ENCODE assay signal across 8 cellular contexts in the genomic region with DNA sequence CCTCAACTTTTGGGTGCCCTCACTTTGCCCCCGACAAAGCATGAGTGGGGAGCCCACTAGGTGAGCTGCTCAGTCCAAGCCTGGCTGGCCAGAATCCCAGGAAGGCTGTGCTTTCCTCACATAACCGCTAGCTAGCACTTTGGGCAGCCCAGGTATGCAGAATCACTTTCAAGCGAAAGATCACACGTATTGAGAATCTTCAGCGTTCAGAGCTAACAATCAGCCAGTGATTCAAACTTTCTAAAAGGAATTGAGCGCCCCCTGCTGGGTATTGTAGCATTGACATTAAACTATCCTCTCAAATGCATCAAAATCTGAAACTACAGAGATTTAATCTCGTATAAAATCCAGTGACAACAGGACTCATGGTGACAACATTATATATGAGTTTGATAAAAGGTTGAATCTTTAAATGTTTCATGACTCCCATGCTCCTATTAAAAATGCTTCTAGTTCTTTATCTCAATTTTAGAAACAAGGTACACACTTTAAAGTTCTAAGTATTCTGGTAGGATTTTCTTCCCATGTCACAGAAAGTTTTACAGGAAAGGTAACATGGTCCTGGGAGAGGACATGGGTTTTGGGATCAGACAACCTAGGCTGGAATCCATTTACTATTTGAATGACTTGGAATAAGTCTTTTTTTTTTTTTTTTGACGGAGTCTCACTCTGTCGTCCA. TPM values are rescaled to one million over a fixed set of nuclear protein-coding genes. Genes with fewer than 3 reads are reported as not detected.
A peak's percentile ranks its signal among the peaks of the same experiment; 100 is the strongest.
DNase-seq lines count a peak whose midpoint lies in the region; ATAC-seq and TF ChIP-seq lines count a peak whose summit lies in the region.

No MANE protein-coding gene starts in this region.

- no peak overlapping the region for H3K27ac ChIP-seq in endodermal cell (ENCODE audit: low read depth, low read length)

- peaks cover 22% of the 10 kb centered on the region for H3K36me3 ChIP-seq in endodermal cell (ENCODE audit: control insufficient read depth, insufficient read depth, low read length)

- H3K27ac Mint-ChIP-seq in endodermal cell, result no peak overlapping the region

- H3K4me3 ChIP-seq in endodermal cell (ENCODE audit: low read length), result no peak overlapping the region

- TF ChIP-seq CTCF in endodermal cell (conservative IDR thresholded peaks at IDR 0.05), result peak; percentile 94

- H3K9me3 ChIP-seq in endodermal cell (ENCODE audit: control insufficient read depth, low read length), result no peaks in the 10 kb centered on the region

- H3K27me3 Mint-ChIP-seq in endodermal cell (ENCODE audit: insufficient read depth), result no peaks in the 10 kb centered on the region

- H3K36me3 Mint-ChIP-seq in endodermal cell (ENCODE audit: low read depth), result peaks cover 22% of the 10 kb centered on the region

- no peaks in the 10 kb centered on the region for H3K9me3 Mint-ChIP-seq in endodermal cell

- peaks cover 7% of the 10 kb centered on the region for H3K4me1 Mint-ChIP-seq in endodermal cell

- ATAC-seq in HG03280 (IDR thresholded peaks at IDR 0.05; ENCODE audit: unreplicated experiment), result peak; percentile 65
- no peak for ATAC-seq in GM21447 (IDR thresholded peaks at IDR 0.05; ENCODE audit: unreplicated experiment)

- no peaks in the 10 kb centered on the region for H3K27me3 ChIP-seq in endodermal cell (ENCODE audit: control insufficient read depth, insufficient read depth, low read length, poor library complexity, severe bottlenecking)

- DNase-seq in DMS53 treated with DMSO at 0.1 percent for 48 hours (lab: John Stamatoyannopoulos, UW; ENCODE audit: unreplicated experiment) (peak; percentile 47), NCI-H748 treated with DMSO at 0.1 percent for 48 hours (lab: John Stamatoyannopoulos, UW) (peak; percentile 21), endodermal cell (peak; percentile 92), middle frontal gyrus (ENCODE audit: extremely low spot score, low spot score) (peak; percentile 79)
- DNase-seq in activated CD8-positive, alpha-beta memory T cell treated with anti-CD3 and anti-CD28 coated beads for 24 hours, result peak; percentile 90
- DNase-seq in stimulated activated CD8-positive, alpha-beta memory T cell treated with anti-CD3 and anti-CD28 coated beads, Interleukin-4, amount 100 ng/mL, for 48 hours, result peak; percentile 89

- H3K4me3 Mint-ChIP-seq in endodermal cell, result no peak overlapping the region

- WGBS in endodermal cell (ENCODE audit: insufficient coverage in 1 of 2, insufficient read length in 1 of 2), 2 experiments, result 45% methylated on average over 6 to 9 of the region's 9 CpGs

- H3K9ac ChIP-seq in endodermal cell (ENCODE audit: extremely low read depth, low read length, poor library complexity, severe bottlenecking), result no peak overlapping the region

- H3K4me1 ChIP-seq in endodermal cell (ENCODE audit: control insufficient read depth, insufficient read depth, low read length), result peaks cover 20% of the 10 kb centered on the region

RNA-seq across cellular contexts. Expression of a gene that starts 11.8 kb away (rescaled TPM):
- 10 to 100 TPM; 28.6 to 29.3 TPM for total RNA-seq in endodermal cell
- polyA plus RNA-seq in endodermal cell (2013, experiment 1 of 2), result 86.7 TPM
- 81.0 TPM for polyA plus RNA-seq in endodermal cell (2013, experiment 2 of 2)

RNA-seq across cellular contexts. Expression of a gene that starts 11.8 kb away (rescaled TPM):
- total RNA-seq in endodermal cell, result 10 to 100 TPM; 21.2 to 33.0 TPM
- 28.7 TPM for polyA plus RNA-seq in endodermal cell (2013, experiment 1 of 2)
- 30.2 TPM for polyA plus RNA-seq in endodermal cell (2013, experiment 2 of 2)

Comparison
In these comparisons a context has a peak if more than half of its experiments do, and no peak if none do; other contexts are left out.
1. DNase-seq: peak in every context shown above with its lines; median percentile 92 in endodermal cell; 90 in activated CD8-positive, alpha-beta memory T cell treated with anti-CD3 and anti-CD28 coated beads for 24 hours; 89 in stimulated activated CD8-positive, alpha-beta memory T cell treated with anti-CD3 and anti-CD28 coated beads, Interleukin-4, amount 100 ng/mL, for 48 hours; 79 in middle frontal gyrus; 47 in DMS53 treated with DMSO at 0.1 percent for 48 hours; 21 in NCI-H748 treated with DMSO at 0.1 percent for 48 hours.